19 cellular contexts compared by ENCODE assay signal in the genomic region with DNA sequence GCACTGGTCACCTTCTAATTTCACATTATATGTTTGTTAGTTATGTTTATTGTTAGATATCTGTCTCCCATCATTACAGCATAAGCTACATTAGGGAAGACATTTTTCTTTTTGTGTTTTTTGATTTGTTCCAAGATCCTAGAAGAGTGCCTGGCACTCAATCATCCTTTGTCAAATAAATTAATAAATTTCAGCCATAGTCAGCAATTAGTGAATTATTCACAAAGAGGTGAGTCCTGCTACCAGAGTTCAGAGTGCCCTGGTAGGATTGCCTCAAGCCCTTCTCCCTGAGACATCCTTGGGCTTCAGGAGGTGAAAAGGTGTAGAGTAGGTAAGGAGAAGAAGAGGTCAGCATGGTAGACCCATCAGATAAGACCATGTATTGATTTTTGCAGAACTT.
DNase-seq lines count a peak whose midpoint lies in the region; ATAC-seq and TF ChIP-seq lines count a peak whose summit lies in the region.
"Had no signal": no experiment of that assay in that cellular context is flagged by ENCODE, and none has a peak within 500 bp of the region (broad histone marks: within the 10 kb centered on the region; RNA-seq: fewer than 3 reads in every experiment).

No MANE protein-coding gene starts in this region.

- H3K36me3 ChIP-seq in left ventricle myocardium inferior (no peaks in the 10 kb centered on the region), osteoblast (ENCODE audit: insufficient read depth, low read length) (no peaks in the 10 kb centered on the region)
- H3K36me3 ChIP-seq: BLaER1, HAP-1 had no signal

- intact Hi-C loops in left ventricle myocardium inferior (cut with micrococcal nuclease): no loop called here
- intact Hi-C loops in right cardiac atrium (cut with DNase I): loop anchor here in 1 of 4 donors (5.0 kb wide), 1 partner anchor 33 kb away; no protein-coding TSS in a partner anchor

- TF ChIP-seq CTCF in left ventricle myocardium inferior (IDR thresholded peaks at IDR 0.05; ENCODE audit: borderline replicate concordance) (no peak), coronary artery (IDR thresholded peaks at IDR 0.05) (no peak), osteoblast (IDR thresholded peaks at IDR 0.05; ENCODE audit: extremely low read depth, low read depth, low read length) (no peak)

- H3K27ac ChIP-seq in left ventricle myocardium inferior (replicated peaks) (peak overlapping the region; percentile 78), right cardiac atrium (ENCODE audit: low read length) (no peak overlapping the region), coronary artery (peak overlapping the region; percentile 43 to 77), osteoblast (ENCODE audit: low read depth, low read length) (peak overlapping the region; percentile 69)
- H3K27ac ChIP-seq: BLaER1, GM23248 had no signal

- no peak overlapping the region for H2AFZ ChIP-seq in osteoblast (ENCODE audit: low read length)
- H2AFZ ChIP-seq: GM23248 had no signal

- H3K4me3 ChIP-seq in left ventricle myocardium inferior (peak overlapping the region; percentile 52), right cardiac atrium (ENCODE audit: low read length) (no peak overlapping the region), coronary artery (peak overlapping the region; percentile 49), osteoblast (ENCODE audit: insufficient read depth, low read length) (no peak overlapping the region)
- H3K4me3 ChIP-seq: BLaER1, GM23248, HAP-1 had no signal

- H3K4me1 ChIP-seq in left ventricle myocardium inferior: peaks cover 42% of the 10 kb centered on the region
- H3K4me1 ChIP-seq in right cardiac atrium (ENCODE audit: control insufficient read depth, insufficient read depth, low read length): peaks cover 13% of the 10 kb centered on the region
- peaks cover 23% of the 10 kb centered on the region for H3K4me1 ChIP-seq in osteoblast (ENCODE audit: insufficient read depth, low read length)
- H3K4me1 ChIP-seq: BLaER1, HAP-1 had no signal

- no peak overlapping the region for H3K4me2 ChIP-seq in osteoblast (ENCODE audit: insufficient read depth, low read length)
- H3K4me2 ChIP-seq: BLaER1 had no signal

- no peak for DNase-seq in left ventricle myocardium inferior
- no peak for DNase-seq in right cardiac atrium
- no peak for DNase-seq in coronary artery (ENCODE audit: low spot score)
- DNase-seq in osteoblast (ENCODE audit: insufficient read length, low spot score, missing footprints): peak; percentile 37
- no peak for DNase-seq in MV-4-11 (lab: John Stamatoyannopoulos, UW)
- no peak for DNase-seq in GM19238 (ENCODE audit: insufficient read length, low spot score)
- DNase-seq: CD4-positive, alpha-beta memory T cell; GF-D8; GM23248; NCI-H1417 treated with DMSO at 0.1 percent for 48 hours; NCI-H2029 treated with DMSO at 0.1 percent for 48 hours; NCI-H2171; NCI-H526; PC-3; RPMI8226; SIG-M5 had no signal

- H3K9me3 ChIP-seq in left ventricle myocardium inferior (replicated peaks) (no peaks in the 10 kb centered on the region), right cardiac atrium (ENCODE audit: control insufficient read depth, low read length) (no peaks in the 10 kb centered on the region), osteoblast (ENCODE audit: low read depth, low read length) (no peaks in the 10 kb centered on the region)
- H3K9me3 ChIP-seq: BLaER1, HAP-1 had no signal

- no peaks in the 10 kb centered on the region for H3K79me2 ChIP-seq in osteoblast (ENCODE audit: insufficient read depth, low read length)

- H4K20me1 ChIP-seq in osteoblast (ENCODE audit: insufficient read depth, low read length): no peaks in the 10 kb centered on the region
- H4K20me1 ChIP-seq: BLaER1 had no signal

- ATAC-seq in right cardiac atrium: no peak
- no peak for ATAC-seq in HG03045 (IDR thresholded peaks at IDR 0.05; ENCODE audit: unreplicated experiment)
- ATAC-seq: PC-3 had no signal

- no peaks in the 10 kb centered on the region for H3K27me3 ChIP-seq in left ventricle myocardium inferior (ENCODE audit: low read depth)
- no peaks in the 10 kb centered on the region for H3K27me3 ChIP-seq in right cardiac atrium (ENCODE audit: control insufficient read depth, insufficient read depth)
- no peaks in the 10 kb centered on the region for H3K27me3 ChIP-seq in osteoblast (ENCODE audit: insufficient read depth, low read length)
- H3K27me3 ChIP-seq: BLaER1 had no signal

Comparison
In these comparisons a context has a peak if more than half of its experiments do, and no peak if none do; other contexts are left out.
1. H3K4me3 ChIP-seq: peak in left ventricle myocardium inferior (single experiment) and coronary artery (single experiment); none in right cardiac atrium (single experiment) and osteoblast (single experiment).